In the genomic region with DNA sequence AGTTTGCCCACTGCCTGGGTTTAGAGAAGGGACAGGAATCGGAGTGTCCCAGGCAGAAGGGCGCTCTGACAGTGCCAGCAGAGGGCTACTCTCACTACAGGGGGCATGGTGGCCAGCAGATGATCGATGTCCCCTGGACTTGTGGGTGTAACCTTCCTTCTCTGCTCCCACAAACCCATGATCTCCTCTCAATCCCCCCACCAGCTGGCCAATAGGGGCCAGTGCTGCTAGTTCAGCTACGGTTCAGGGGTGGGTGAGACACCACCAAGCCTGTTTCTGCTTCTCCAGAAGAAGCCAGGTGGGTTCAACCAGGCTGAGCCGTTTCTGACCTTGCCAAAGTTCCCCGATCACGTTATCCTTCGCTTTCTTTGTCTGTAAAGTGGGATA, we compare ENCODE assay signal across 10 cellular contexts. TPM values are rescaled to one million over a fixed set of nuclear protein-coding genes. Genes with fewer than 3 reads are reported as not detected.
DNase-seq lines count a peak whose midpoint lies in the region; ATAC-seq and TF ChIP-seq lines count a peak whose summit lies in the region.
"Had no signal": no experiment of that assay in that cellular context is flagged by ENCODE, and none has a peak within 500 bp of the region (broad histone marks: within the 10 kb centered on the region; RNA-seq: fewer than 3 reads in every experiment).

No MANE protein-coding gene starts in this region.

- H3K4me3 ChIP-seq in GM23338 (peak overlapping the region; percentile 81), Panc1 (ENCODE audit: low read depth in 2 of 2, low read length in 2 of 2) (peak overlapping the region; percentile 45 to 52), esophagus squamous epithelium (peak overlapping the region; percentile 40 to 64 (median 52)), skin epidermis (peak overlapping the region in 5 of 7 experiments; percentile 25 to 49 (median 35))

- peaks cover 16% of the 10 kb centered on the region for H3K4me1 Mint-ChIP-seq in GM23338

- peak overlapping the region; percentile 93 for H3K4me2 ChIP-seq in GM23338

- no TSS peak for BruUV-seq in Panc1 (replicated peaks; lab: Mats Ljungman, UMichigan)

- CTCF ChIA-PET in Panc1 (lab: Charles Lee) = interaction anchor here (1.2 to 1.3 kb wide), 3 partner anchors 217 to 402 kb away, joined by 3 to 9 read pairs (median 6); no protein-coding TSS in a partner anchor

- POLR2A ChIA-PET in Panc1 (lab: Charles Lee) = no interaction called here

- H3K4me1 ChIP-seq in GM23338 (ENCODE audit: insufficient read depth) (no peaks in the 10 kb centered on the region), Panc1 (ENCODE audit: control insufficient read depth, insufficient read depth, low read length) (peaks cover 4% of the 10 kb centered on the region; the same call in 1 of the 2 replicates), esophagus squamous epithelium (peaks cover 19 to 32% (median 19%) of the 10 kb centered on the region in 3 donors), foreskin keratinocyte (no peaks in the 10 kb centered on the region)

- H4K20me1 ChIP-seq in GM23338 (replicated peaks; ENCODE audit: insufficient read depth) = peaks cover 10% of the 10 kb centered on the region; the same call in 1 of the 2 replicates

- no peaks in the 10 kb centered on the region for H3K36me3 ChIP-seq in GM23338 (ENCODE audit: insufficient read depth)
- no peaks in the 10 kb centered on the region for H3K36me3 ChIP-seq in Panc1 (ENCODE audit: control insufficient read depth, insufficient read depth, low read length)
- no peaks in the 10 kb centered on the region for H3K36me3 ChIP-seq in esophagus squamous epithelium

- peaks cover 48% of the 10 kb centered on the region for H3K27me3 Mint-ChIP-seq in GM23338 (ENCODE audit: insufficient read depth, low read depth, poor library complexity)

- peak overlapping the region; percentile 15 for H3K4me3 Mint-ChIP-seq in GM23338

- ATAC-seq in GM23338 (peak; percentile 1), Panc1 (peak; percentile 18), GM18505 (IDR thresholded peaks at IDR 0.05; ENCODE audit: unreplicated experiment) (no peak), foreskin keratinocyte (no peak)

- H3K9me2 ChIP-seq in GM23338 (ENCODE audit: insufficient read depth) = no peaks in the 10 kb centered on the region

- H3K9me3 ChIP-seq in Panc1 (ENCODE audit: control insufficient read depth, insufficient read depth, low read depth, low read length) = no peaks in the 10 kb centered on the region
- H3K9me3 ChIP-seq in esophagus squamous epithelium = no peaks in the 10 kb centered on the region

- peak overlapping the region; percentile 92 for H2AFZ ChIP-seq in GM23338

- TF ChIP-seq POLR2A in esophagus squamous epithelium (IDR thresholded peaks at IDR 0.05) (no peak), GM18505 (IDR thresholded peaks at IDR 0.05; ENCODE audit: borderline replicate concordance, extremely low read depth, insufficient read depth, insufficient read length) (no peak)

- no peak for DNase-seq in GM23338 (ENCODE audit: low spot score)
- no peak for DNase-seq in Panc1 (ENCODE audit: low read depth, low spot score)
- no peak for DNase-seq in esophagus squamous epithelium (lab: John Stamatoyannopoulos, UW)
- no peak for DNase-seq in NCI-H1048 (lab: John Stamatoyannopoulos, UW)
- DNase-seq in foreskin keratinocyte = no peak
- DNase-seq: GOT3 had no signal

- H3K27me3 ChIP-seq in GM23338 (ENCODE audit: insufficient read depth) = peaks cover 53% of the 10 kb centered on the region
- H3K27me3 ChIP-seq in Panc1 (ENCODE audit: control insufficient read depth, insufficient read depth, low read length) = no peaks in the 10 kb centered on the region; the same call in 1 of the 2 replicates
- peaks cover 0 to 95% (median 9%) of the 10 kb centered on the region in 4 donors for H3K27me3 ChIP-seq in esophagus squamous epithelium
- peaks cover 90% of the 10 kb centered on the region for H3K27me3 ChIP-seq in foreskin keratinocyte

- WGBS in esophagus squamous epithelium, 2 donors = 27 to 63% methylated on average over 3 of the region's 8 CpGs

- in situ Hi-C loops in Panc1 (cut with HindIII; ENCODE audit: low pct_unique_long_range_greater_than_20kb, low sequenced_read_pairs) = no loop called here

- intact Hi-C loops in Panc1 (cut with micrococcal nuclease; ENCODE audit: unreplicated experiment) = loop anchor here (2.0 to 5.0 kb wide), 2 partner anchors 217 to 402 kb away; no protein-coding TSS in a partner anchor
- intact Hi-C loops in esophagus squamous epithelium (cut with DNase I) = loop anchor here (5.0 kb wide), 2 partner anchors 217 to 397 kb away; no protein-coding TSS in a partner anchor

- no peak overlapping the region for H3K27ac ChIP-seq in GM23338 (ENCODE audit: low read depth)
- peak overlapping the region; percentile 17; the same call in 1 of the 2 replicates for H3K27ac ChIP-seq in Panc1 (ENCODE audit: low read length)
- no peak overlapping the region for H3K27ac ChIP-seq in esophagus squamous epithelium
- H3K27ac ChIP-seq in skin epidermis = no peak overlapping the region
- no peak overlapping the region for H3K27ac ChIP-seq in foreskin keratinocyte

- H3K36me3 Mint-ChIP-seq in GM23338 (ENCODE audit: low read depth) = no peaks in the 10 kb centered on the region

- TF ChIP-seq CTCF in GM23338 (conservative IDR thresholded peaks at IDR 0.05; ENCODE audit: low read depth in 2 of 2) (no peak), Panc1 (IDR thresholded peaks at IDR 0.05) (no peak), esophagus squamous epithelium (IDR thresholded peaks at IDR 0.05) (no peak), foreskin keratinocyte (conservative IDR thresholded peaks at IDR 0.05) (no peak)

- H3K9me3 Mint-ChIP-seq in GM23338 = no peaks in the 10 kb centered on the region

- no peak overlapping the region for H3K27ac Mint-ChIP-seq in GM23338

- H3F3A ChIP-seq in GM23338 (replicated peaks; ENCODE audit: low read depth) = no peaks in the 10 kb centered on the region

- no peaks in the 10 kb centered on the region for H3K79me2 ChIP-seq in GM23338 (replicated peaks; ENCODE audit: insufficient read depth)

TF ChIP-seq in GM23338, 12 proteins besides CTCF, POLR2A, EP300 and RAD21 (continues in another document):
- no peak for TF ChIP-seq EZH2phosphoT487 (IDR thresholded peaks at IDR 0.05; ENCODE audit: unreplicated experiment)
- no peak for TF ChIP-seq ZNF114 (CRISPR knock-in tag; IDR thresholded peaks at IDR 0.05)

RNA-seq across cellular contexts. Expression of gene NPPC, which starts 1.3 kb away (rescaled TPM):
- 0.43 and 2.2 TPM in 2 replicates for total RNA-seq in GM23338 (2014; rRNA removed; shearing (Covaris generic))
- 6.3 and 10.2 TPM in 2 replicates for polyA plus RNA-seq in GM23338 (2016; fragmentation: Nextera tagmentation; extraction: Ambion mirVana)
- total RNA-seq in Panc1 (2021; ENCODE audit: unreplicated experiment) = 1.1 TPM
- 1.3 TPM for polyA plus RNA-seq in Panc1 (2012; ENCODE audit: insufficient read length)
- 10 to 100 TPM in 1 of 4 donors, under 1 TPM in 1, not detected in 2; 0.49 to 11.2 TPM for total RNA-seq in esophagus squamous epithelium
- not detected in 2 replicates for total RNA-seq in foreskin keratinocyte
- polyA plus RNA-seq in foreskin keratinocyte = not detected in 2 replicates
- total RNA-seq: bronchial epithelial cell, NCI-H460 had no signal

RNA-seq across cellular contexts. Expression of gene DIS3L2, which starts 36.6 kb away (rescaled TPM):
- 17.4 and 25.3 TPM in 2 replicates for total RNA-seq in GM23338 (2014; rRNA removed; shearing (Covaris generic))
- 15.0 and 15.2 TPM in 2 replicates for polyA plus RNA-seq in GM23338 (2016; fragmentation: Nextera tagmentation; extraction: Ambion mirVana)
- total RNA-seq in Panc1 (2021; ENCODE audit: unreplicated experiment) = 28.1 TPM
- 20.6 TPM for polyA plus RNA-seq in Panc1 (2012; ENCODE audit: insufficient read length)
- total RNA-seq in esophagus squamous epithelium = 10 to 100 TPM; 14.5 to 42.8 (median 32.4) TPM
- total RNA-seq in foreskin keratinocyte = 19.6 and 21.0 TPM in 2 replicates
- 13.2 and 13.4 TPM in 2 replicates for polyA plus RNA-seq in foreskin keratinocyte

Comparison
In these comparisons a context has a peak if more than half of its experiments do, and no peak if none do; other contexts are left out.
1. ATAC-seq: peak in GM23338 (single experiment) and Panc1 (single experiment); none in GM18505 (single experiment) and foreskin keratinocyte (single experiment).
2. Peak in every context shown above with its lines, with median percentiles within 50 percentile points of each other: H3K4me3 ChIP-seq.